ENCODE assay signal across 1 cellular context in genomic region chr20:32828029-32828666, GRCh38.
TF ChIP-seq lines count a peak whose summit lies in the region.

No MANE protein-coding gene starts in this region.

TF ChIP-seq in IMR-90, 13 proteins besides CTCF, POLR2A, EP300 and RAD21:
- no peak for TF ChIP-seq NFE2L2 (IDR thresholded peaks at IDR 0.05; ENCODE audit: low read depth, low read length)
- no peak for TF ChIP-seq ELK1 (IDR thresholded peaks at IDR 0.05; ENCODE audit: borderline replicate concordance, low read depth, low read length)
- no peak for TF ChIP-seq MAZ (IDR thresholded peaks at IDR 0.05; ENCODE audit: borderline replicate concordance, low read depth, low read length)
- TF ChIP-seq CHD1 (IDR thresholded peaks at IDR 0.05; ENCODE audit: low read depth, low read length), result no peak
- TF ChIP-seq RCOR1 (IDR thresholded peaks at IDR 0.05; ENCODE audit: insufficient replicate concordance, low read length), result no peak
- no peak for TF ChIP-seq CEBPB (IDR thresholded peaks at IDR 0.05; ENCODE audit: low read depth, low read length)
TF ChIP-seq in IMR-90: peak in this region for 0.
